Comparison of ENCODE assay signal across 9 cellular contexts in genomic region chr1:201648066-201648910, GRCh38.
DNase-seq lines count a peak whose midpoint lies in the region; ATAC-seq, FAIRE-seq and TF ChIP-seq lines count a peak whose summit lies in the region.
"Had no signal": no experiment of that assay in that cellular context is flagged by ENCODE, and none has a peak within 500 bp of the region (broad histone marks: within the 10 kb centered on the region; RNA-seq: fewer than 3 reads in every experiment).

No MANE protein-coding gene starts in this region.

- H3K27me3 ChIP-seq in liver (ENCODE audit: control insufficient read depth in 4 of 4, insufficient read depth in 4 of 4, low read length in 3 of 4) (peaks cover 0 to 2% (median 0%) of the 10 kb centered on the region in 4 donors), HepG2 (ENCODE audit: control insufficient read depth in 1 of 2, insufficient read depth in 2 of 2, low read length in 2 of 2) (peaks cover 9 to 57% of the 10 kb centered on the region in 2 experiments; a peak in 4 of 5 replicates), Peyer's patch (no peaks in the 10 kb centered on the region), muscle layer of duodenum (ENCODE audit: low read depth, low read length) (no peaks in the 10 kb centered on the region)

- FAIRE-seq in HepG2 (lab: Jason Lieb, UNC): no peak
- FAIRE-seq: GM18507 had no signal

- CTCF ChIA-PET in HepG2 (lab: Yijun Ruan, JAX; ENCODE audit: low intra/inter-chr PET ratio, low total read pairs): no interaction called here

- TF ChIP-seq RAD21 in liver (IDR thresholded peaks at IDR 0.05) (no peak), HepG2 (CRISPR knock-in tag; IDR thresholded peaks at IDR 0.05) (no peak)

- H3K9ac ChIP-seq in liver (ENCODE audit: low read depth in 1 of 2, low read length in 2 of 2) (no peak overlapping the region), HepG2 (ENCODE audit: insufficient read depth, low read depth, low read length) (no peak overlapping the region)

- in situ Hi-C loops in HepG2 (cut with HindIII; ENCODE audit: extremely low pct_ligation_motif_present, low pct_unique_long_range_greater_than_20kb): no loop called here

- no peak for DNase-seq in HepG2 (ENCODE audit: low spot score)
- peak in 1 of 3 donors; percentile 66 for DNase-seq in Peyer's patch
- no peak for DNase-seq in epithelial cell of proximal tubule (ENCODE audit: low read depth)
- no peak for DNase-seq in CD1c-positive myeloid dendritic cell (ENCODE audit: extremely low spot score)
- DNase-seq in NOMO-1 (lab: John Stamatoyannopoulos, UW; ENCODE audit: unreplicated experiment in 2 of 2): no peak

- H4K20me1 ChIP-seq in HepG2 (ENCODE audit: insufficient read depth, low read length): 0 out of 2 replicates have a peak, but pooled peaks cover 2% of the 10 kb centered on the region

- intact Hi-C loops in HepG2 (cut with micrococcal nuclease; ENCODE audit: unreplicated experiment): no loop called here

- WGBS in liver: 2% methylated on average over 82 of the region's 82 CpGs
- 19% methylated on average over 63 of the region's 82 CpGs for WGBS in HepG2 (ENCODE audit: low lambda C conversion rate)

- TF ChIP-seq CTCF in liver (IDR thresholded peaks at IDR 0.05; ENCODE audit: low read depth, low read length, missing input control) (no peak), HepG2 (CRISPR knock-in tag; IDR thresholded peaks at IDR 0.05) (no peak), Peyer's patch (IDR thresholded peaks at IDR 0.05) (no peak), epithelial cell of proximal tubule (conservative IDR thresholded peaks at IDR 0.05; ENCODE audit: low read depth, low read length) (no peak)

- H3K4me2 ChIP-seq in HepG2 (ENCODE audit: low read depth, low read length): no peak overlapping the region

- H3K4me3 ChIP-seq in liver (ENCODE audit: low read depth in 1 of 3, low read length in 3 of 3) (peak overlapping the region in 2 of 3 donors; percentile 28 to 53), HepG2 (replicated peaks in 1 of 3; ENCODE audit: insufficient read depth in 1 of 3, low read depth in 2 of 3, low read length in 3 of 3) (no peak overlapping the region), Peyer's patch (peak overlapping the region; percentile 33 to 74 (median 48)), epithelial cell of proximal tubule (ENCODE audit: low read depth, low read length) (peak overlapping the region; percentile 76), muscle layer of duodenum (ENCODE audit: low read depth in 1 of 2, low read length in 2 of 2) (peak overlapping the region; percentile 44 to 72)

- no TSS peak for BruUV-seq in HepG2 (replicated peaks; lab: Mats Ljungman, UMichigan)

- peaks cover 9 to 26% (median 18%) of the 10 kb centered on the region in 4 donors for H3K4me1 ChIP-seq in liver (ENCODE audit: control insufficient read depth in 4 of 4, insufficient read depth in 4 of 4, low read length in 3 of 4)
- no peaks in the 10 kb centered on the region for H3K4me1 ChIP-seq in HepG2 (ENCODE audit: insufficient read depth, low read length)
- peaks cover 0 to 24% (median 0%) of the 10 kb centered on the region in 4 donors for H3K4me1 ChIP-seq in Peyer's patch
- H3K4me1 ChIP-seq in muscle layer of duodenum (ENCODE audit: control insufficient read depth in 1 of 2, insufficient read depth in 2 of 2, low read length in 2 of 2): peaks cover 6 to 31% of the 10 kb centered on the region in 2 donors

- H3K36me3 ChIP-seq in liver (ENCODE audit: control insufficient read depth in 4 of 4, insufficient read depth in 3 of 4, low read depth in 1 of 4, low read length in 3 of 4) (no peaks in the 10 kb centered on the region), HepG2 (replicated peaks in 1 of 2; ENCODE audit: control insufficient read depth in 1 of 2, insufficient read depth in 2 of 2, low read length in 2 of 2) (no peaks in the 10 kb centered on the region), Peyer's patch (no peaks in the 10 kb centered on the region), muscle layer of duodenum (ENCODE audit: control insufficient read depth in 1 of 2, insufficient read depth in 2 of 2, low read length in 2 of 2) (no peaks in the 10 kb centered on the region)

- H3K27ac ChIP-seq in liver (ENCODE audit: low read depth in 1 of 2, low read length in 2 of 2) (no peak overlapping the region), HepG2 (ENCODE audit: extremely low read length, insufficient read depth, low read length) (no peak overlapping the region), Peyer's patch (peak overlapping the region in 3 of 4 donors; percentile 68 to 88 (median 76)), muscle layer of duodenum (ENCODE audit: low read length) (no peak overlapping the region)

- H2AFZ ChIP-seq in HepG2 (ENCODE audit: low read length): no peak overlapping the region

- ATAC-seq in HepG2: no peak
- no peak for ATAC-seq in HG02798 (IDR thresholded peaks at IDR 0.05; ENCODE audit: poor library complexity, unreplicated experiment)

- H3K79me2 ChIP-seq in HepG2 (ENCODE audit: insufficient read depth, low read length): no peaks in the 10 kb centered on the region

- POLR2A ChIA-PET in HepG2 (lab: Yijun Ruan, JAX): no interaction called here

- TF ChIP-seq EP300 in HepG2 (IDR thresholded peaks at IDR 0.05; ENCODE audit: low read depth in 2 of 2, low read length in 2 of 2) (no peak), HepG2 (CRISPR knock-in tag; IDR thresholded peaks at IDR 0.05; ENCODE audit: borderline replicate concordance) (no peak)

- TF ChIP-seq POLR2A in HepG2 (IDR thresholded peaks at IDR 0.05; ENCODE audit: insufficient read depth in 1 of 2, low read depth in 2 of 2, low read length in 2 of 2): no peak
- no peak for TF ChIP-seq POLR2A in Peyer's patch (IDR thresholded peaks at IDR 0.05)

- H3K9me3 ChIP-seq in liver (ENCODE audit: control insufficient read depth in 4 of 4, low read length in 3 of 4) (no peaks in the 10 kb centered on the region), HepG2 (ENCODE audit: low read length) (no peaks in the 10 kb centered on the region), Peyer's patch (no peaks in the 10 kb centered on the region), muscle layer of duodenum (ENCODE audit: control insufficient read depth in 1 of 2, low read length in 2 of 2) (no peaks in the 10 kb centered on the region)

TF ChIP-seq in liver, 16 proteins besides CTCF, POLR2A, EP300 and RAD21 (continues in another document):
- TF ChIP-seq, protein P1, sequence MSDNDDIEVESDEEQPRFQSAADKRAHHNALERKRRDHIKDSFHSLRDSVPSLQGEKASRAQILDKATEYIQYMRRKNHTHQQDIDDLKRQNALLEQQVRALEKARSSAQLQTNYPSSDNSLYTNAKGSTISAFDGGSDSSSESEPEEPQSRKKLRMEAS (IDR thresholded peaks at IDR 0.05): no peak
- no peak for TF ChIP-seq ATF3 (IDR thresholded peaks at IDR 0.05)
- no peak for TF ChIP-seq YY1 (IDR thresholded peaks at IDR 0.05)
- TF ChIP-seq RXRA (IDR thresholded peaks at IDR 0.05): no peak
- TF ChIP-seq FOXA2 (IDR thresholded peaks at IDR 0.05): no peak
- TF ChIP-seq TAF1 (conservative IDR thresholded peaks at IDR 0.05): no peak
- TF ChIP-seq JUND (IDR thresholded peaks at IDR 0.05): no peak
- no peak for TF ChIP-seq SP1 (IDR thresholded peaks at IDR 0.05)
- no peak for TF ChIP-seq GABPA (IDR thresholded peaks at IDR 0.05 in 1 of 2, conservative IDR thresholded peaks at IDR 0.05 in 1 of 2)
- TF ChIP-seq FOXA1 (IDR thresholded peaks at IDR 0.05): no peak
- no peak for TF ChIP-seq EGR1 (IDR thresholded peaks at IDR 0.05; ENCODE audit: low read depth in 2 of 2)

TF ChIP-seq in HepG2, 621 proteins besides CTCF, POLR2A, EP300 and RAD21:
- TF ChIP-seq GABPA (IDR thresholded peaks at IDR 0.05; ENCODE audit: low read depth, low read length) (no peak), GABPA (CRISPR knock-in tag; IDR thresholded peaks at IDR 0.05; ENCODE audit: low read depth) (no peak), NR1H2 (CRISPR knock-in tag; IDR thresholded peaks at IDR 0.05; ENCODE audit: borderline replicate concordance, low read depth) (no peak), SRY (CRISPR knock-in tag; IDR thresholded peaks at IDR 0.05) (no peak), ZNF10 (CRISPR knock-in tag; IDR thresholded peaks at IDR 0.05; ENCODE audit: borderline replicate concordance, low read depth) (no peak), SMARCC2 (IDR thresholded peaks at IDR 0.05) (no peak)
- TF ChIP-seq, protein P2, sequence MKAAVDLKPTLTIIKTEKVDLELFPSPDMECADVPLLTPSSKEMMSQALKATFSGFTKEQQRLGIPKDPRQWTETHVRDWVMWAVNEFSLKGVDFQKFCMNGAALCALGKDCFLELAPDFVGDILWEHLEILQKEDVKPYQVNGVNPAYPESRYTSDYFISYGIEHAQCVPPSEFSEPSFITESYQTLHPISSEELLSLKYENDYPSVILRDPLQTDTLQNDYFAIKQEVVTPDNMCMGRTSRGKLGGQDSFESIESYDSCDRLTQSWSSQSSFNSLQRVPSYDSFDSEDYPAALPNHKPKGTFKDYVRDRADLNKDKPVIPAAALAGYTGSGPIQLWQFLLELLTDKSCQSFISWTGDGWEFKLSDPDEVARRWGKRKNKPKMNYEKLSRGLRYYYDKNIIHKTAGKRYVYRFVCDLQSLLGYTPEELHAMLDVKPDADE (CRISPR knock-in tag; IDR thresholded peaks at IDR 0.05): no peak

Comparison
In these comparisons a context has a peak if more than half of its experiments do, and no peak if none do; other contexts are left out.
1. H3K4me3 ChIP-seq: peak in liver (2 of 3), Peyer's patch (4 of 4), epithelial cell of proximal tubule (single experiment) and muscle layer of duodenum (2 of 2); none in HepG2 (0 of 3).
2. H3K27ac ChIP-seq: peak in Peyer's patch (3 of 4); none in liver (0 of 2), HepG2 (single experiment) and muscle layer of duodenum (single experiment).